7 cellular contexts compared by ENCODE assay signal in the genomic region with DNA sequence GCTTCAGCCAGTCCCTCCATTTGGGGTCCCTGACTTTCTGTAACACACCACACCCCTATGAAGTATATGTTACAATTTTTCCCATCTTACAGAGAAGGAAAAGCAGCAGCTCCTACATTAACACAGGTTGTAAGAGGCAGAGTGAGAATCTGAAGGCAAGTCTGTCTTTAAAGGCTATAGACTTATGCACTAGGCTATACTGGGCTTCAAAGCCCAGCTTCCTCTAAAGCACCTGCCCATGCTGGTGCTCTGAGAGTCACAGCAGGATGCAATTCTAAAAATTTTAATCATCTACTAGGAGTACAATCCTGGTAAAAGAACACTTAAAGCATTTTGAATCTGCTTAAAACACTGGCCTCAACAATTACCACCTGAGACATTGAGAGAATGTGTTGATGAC.
"Had no signal": no experiment of that assay in that cellular context is flagged by ENCODE, and none has a peak within 500 bp of the region (broad histone marks: within the 10 kb centered on the region; RNA-seq: fewer than 3 reads in every experiment).

No MANE protein-coding gene starts in this region.

- H3K4me1 Mint-ChIP-seq: H9, IgD-negative memory B cell had no signal

- DNase-seq: GOT3, H9, HCEC 1CT, KBM-7 had no signal

- H3K27ac Mint-ChIP-seq: H9, IgD-negative memory B cell had no signal

- H3K4me2 ChIP-seq: KMS-11 had no signal

- H3K36me3 Mint-ChIP-seq: IgD-negative memory B cell had no signal

- ATAC-seq: HepG2 had no signal

- H3K27me3 Mint-ChIP-seq: IgD-negative memory B cell had no signal

- H3K27ac ChIP-seq: KMS-11 had no signal

- H3K9me3 Mint-ChIP-seq: H9, IgD-negative memory B cell had no signal

- H3K4me3 Mint-ChIP-seq: H9, IgD-negative memory B cell had no signal
